Comparison of ENCODE assay signal across 21 cellular contexts in the genomic region with DNA sequence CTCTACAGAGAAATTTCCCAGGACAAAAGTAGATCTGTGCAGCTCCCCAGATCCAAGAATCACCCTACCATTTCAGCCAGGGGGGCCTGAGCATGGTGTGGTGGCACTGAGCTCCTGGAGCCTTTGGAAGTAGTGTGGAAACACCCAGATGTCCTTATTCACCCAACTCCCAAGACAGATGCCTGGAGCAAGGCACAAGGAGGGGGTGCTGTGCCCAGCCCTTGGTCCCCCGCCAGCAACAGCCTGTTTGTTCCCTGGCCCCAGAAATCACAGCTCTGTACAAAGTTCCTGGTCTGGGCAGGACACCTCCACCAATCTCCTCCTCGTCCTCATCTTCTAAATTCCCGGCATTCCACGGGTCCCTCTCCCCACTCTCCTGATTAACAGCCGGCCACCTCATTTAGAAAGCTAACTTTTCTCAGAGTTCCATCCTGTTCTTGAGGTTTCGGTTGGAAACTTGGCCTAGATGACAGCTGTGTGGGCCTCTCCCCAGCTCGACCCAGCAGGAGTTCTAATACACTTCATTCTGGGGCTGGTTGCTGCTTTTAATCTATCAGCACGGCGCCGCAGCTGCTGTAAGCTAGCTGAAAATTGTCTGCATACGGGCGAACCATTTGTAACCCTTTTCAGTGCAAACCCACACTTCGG.
DNase-seq lines count a peak whose midpoint lies in the region; ATAC-seq and TF ChIP-seq lines count a peak whose summit lies in the region.
"Had no signal": no experiment of that assay in that cellular context is flagged by ENCODE, and none has a peak within 500 bp of the region (broad histone marks: within the 10 kb centered on the region; RNA-seq: fewer than 3 reads in every experiment).

No MANE protein-coding gene starts in this region.

- DNase-seq in left cardiac atrium (no peak), right atrium auricular region (ENCODE audit: low spot score) (no peak), astrocyte of the hippocampus (ENCODE audit: low read depth, low spot score) (peak; percentile 27), mesothelial cell of epicardium (ENCODE audit: low spot score in 2 of 2, unreplicated experiment in 2 of 2) (no peak), vagina (ENCODE audit: extremely low spot score in 2 of 2) (no peak), COLO668 (lab: John Stamatoyannopoulos, UW; ENCODE audit: unreplicated experiment) (no peak), OCI-M2 (lab: John Stamatoyannopoulos, UW; ENCODE audit: unreplicated experiment) (no peak)
- DNase-seq: activated T-cell treated with anti-CD3 and anti-CD28 coated beads, Interleukin-2, amount 50 U/mL, for 72 hours; cortex of kidney; GDM1; GOT3; lower lobe of right lung; NCI-H2029; NCI-H510A; right lobe of liver had no signal

- TF ChIP-seq CTCF in right atrium auricular region (IDR thresholded peaks at IDR 0.05) (no peak), mesothelial cell of epicardium (IDR thresholded peaks at IDR 0.05; ENCODE audit: unreplicated experiment) (no peak), vagina (IDR thresholded peaks at IDR 0.05) (no peak)

- TF ChIP-seq POLR2A in vagina (IDR thresholded peaks at IDR 0.05) = no peak

- H3K4me1 ChIP-seq in right atrium auricular region (peaks cover 0 to 4% of the 10 kb centered on the region in 2 donors), vagina (peaks cover 20% of the 10 kb centered on the region)
- H3K4me1 ChIP-seq: lower lobe of right lung, right lobe of liver had no signal

- no peak overlapping the region for H3K4me3 Mint-ChIP-seq in mesothelial cell of epicardium
- H3K4me3 Mint-ChIP-seq: activated T-cell treated with anti-CD3 and anti-CD28 coated beads, Interleukin-2, amount 50 U/mL, for 72 hours had no signal

- H3K4me1 Mint-ChIP-seq in mesothelial cell of epicardium = peaks cover 12% of the 10 kb centered on the region

- H3K9me3 Mint-ChIP-seq in mesothelial cell of epicardium = no peaks in the 10 kb centered on the region
- H3K9me3 Mint-ChIP-seq: activated naive CD4-positive, alpha-beta T cell treated with anti-CD3 and anti-CD28 coated beads, Interleukin-2, amount 50 U/mL, for 72 hours; activated T-cell treated with anti-CD3 and anti-CD28 coated beads, Interleukin-2, amount 50 U/mL, for 72 hours had no signal

- H3K9me3 ChIP-seq in right atrium auricular region (no peaks in the 10 kb centered on the region), vagina (no peaks in the 10 kb centered on the region)
- H3K9me3 ChIP-seq: lower lobe of right lung, right lobe of liver had no signal

- H3K27ac Mint-ChIP-seq in mesothelial cell of epicardium = peak overlapping the region; percentile 35
- H3K27ac Mint-ChIP-seq: activated T-cell treated with anti-CD3 and anti-CD28 coated beads, Interleukin-2, amount 50 U/mL, for 72 hours had no signal

- peak; percentile 28 to 51 for ATAC-seq in left cardiac atrium
- no peak for ATAC-seq in HG02588 (IDR thresholded peaks at IDR 0.05; ENCODE audit: unreplicated experiment)
- ATAC-seq: activated CD4-positive, CD25-positive, alpha-beta regulatory T cell treated with anti-CD3 and anti-CD28 coated beads, Interleukin-2, amount 50 U/mL, for 24 hours; activated naive CD4-positive, alpha-beta T cell treated with anti-CD3 and anti-CD28 coated beads, Interleukin-2, amount 50 U/mL, for 72 hours; activated T-cell treated with anti-CD3 and anti-CD28 coated beads, Interleukin-2, amount 50 U/mL, for 72 hours; K562; lower lobe of right lung; right lobe of liver had no signal

- no peaks in the 10 kb centered on the region for H3K27me3 Mint-ChIP-seq in mesothelial cell of epicardium (ENCODE audit: low read depth)

- no peak overlapping the region for H3K4me3 ChIP-seq in right atrium auricular region
- H3K4me3 ChIP-seq in vagina = no peak overlapping the region
- H3K4me3 ChIP-seq: K562, lower lobe of right lung, right lobe of liver had no signal

- H3K27me3 ChIP-seq in right atrium auricular region (no peaks in the 10 kb centered on the region), vagina (no peaks in the 10 kb centered on the region)
- H3K27me3 ChIP-seq: right lobe of liver had no signal

- H3K27ac ChIP-seq in right atrium auricular region (no peak overlapping the region), vagina (peak overlapping the region; percentile 42)
- H3K27ac ChIP-seq: C4-2B, lower lobe of right lung, right lobe of liver, RWPE1 had no signal

- intact Hi-C loops in left cardiac atrium (cut with DNase I) = no loop called here
- intact Hi-C loops in vagina (cut with DNase I) = no loop called here

- no peaks in the 10 kb centered on the region for H3K36me3 Mint-ChIP-seq in mesothelial cell of epicardium
- H3K36me3 Mint-ChIP-seq: activated naive CD4-positive, alpha-beta T cell treated with anti-CD3 and anti-CD28 coated beads, Interleukin-2, amount 50 U/mL, for 72 hours had no signal

- H3K36me3 ChIP-seq in right atrium auricular region (no peaks in the 10 kb centered on the region), vagina (no peaks in the 10 kb centered on the region)
- H3K36me3 ChIP-seq: lower lobe of right lung, right lobe of liver had no signal
